8 cellular contexts compared by ENCODE assay signal in the genomic region with DNA sequence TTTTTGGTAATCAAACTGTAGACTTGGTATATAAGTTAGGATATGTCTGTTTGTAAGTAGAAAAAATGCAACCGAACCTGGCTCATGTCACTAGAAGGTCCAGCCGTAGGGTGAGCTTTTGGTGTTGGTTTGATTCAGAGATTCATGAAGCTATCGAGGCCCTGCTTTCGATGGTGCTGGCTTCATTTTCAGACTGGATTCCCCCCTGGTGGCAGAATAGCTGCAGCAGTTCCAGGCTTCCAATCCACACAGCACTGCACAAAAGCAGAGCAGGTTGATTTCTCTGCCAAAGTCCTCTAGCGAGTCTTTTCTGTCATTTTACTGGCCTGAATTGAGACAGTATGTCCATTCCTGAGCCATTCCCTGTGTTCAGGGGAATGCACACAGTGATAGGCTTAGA. TPM values are rescaled to one million over a fixed set of nuclear protein-coding genes. Genes with fewer than 3 reads are reported as not detected.
DNase-seq lines count a peak whose midpoint lies in the region; ATAC-seq and TF ChIP-seq lines count a peak whose summit lies in the region.

No MANE protein-coding gene starts in this region.

- H3K4me1 Mint-ChIP-seq in activated T-cell treated with anti-CD3 and anti-CD28 coated beads, Interleukin-2, amount 50 U/mL, for 72 hours (ENCODE audit: low read depth): peaks cover 31% of the 10 kb centered on the region

- no peaks in the 10 kb centered on the region for H3K79me2 ChIP-seq in hepatocyte

- no peak overlapping the region for H3K27ac ChIP-seq in hepatocyte

- ATAC-seq in GM21360 (IDR thresholded peaks at IDR 0.05; ENCODE audit: unreplicated experiment): peak; percentile 38
- peak; percentile 40 to 64 for ATAC-seq in activated T-cell treated with anti-CD3 and anti-CD28 coated beads, Interleukin-2, amount 50 U/mL, for 72 hours (replicated peaks in 1 of 2)
- no peak for ATAC-seq in omental fat pad (ENCODE audit: low FRiP score)
- ATAC-seq in HG03159 (IDR thresholded peaks at IDR 0.05; ENCODE audit: unreplicated experiment): no peak
- no peak for ATAC-seq in HG03565 (IDR thresholded peaks at IDR 0.05; ENCODE audit: unreplicated experiment)
- ATAC-seq in GM21367 (IDR thresholded peaks at IDR 0.05; ENCODE audit: unreplicated experiment): no peak

- H3K9me3 Mint-ChIP-seq in activated T-cell treated with anti-CD3 and anti-CD28 coated beads, Interleukin-2, amount 50 U/mL, for 72 hours: no peaks in the 10 kb centered on the region

- DNase-seq in AG08396 (ENCODE audit: low spot score): peak; percentile 14
- peak; percentile 12 to 18 for DNase-seq in activated T-cell treated with anti-CD3 and anti-CD28 coated beads, Interleukin-2, amount 50 U/mL, for 72 hours
- peak; percentile 26 for DNase-seq in hepatocyte (ENCODE audit: low spot score)
- DNase-seq in omental fat pad (ENCODE audit: low spot score): no peak

- peak overlapping the region; percentile 54 for H3K27ac Mint-ChIP-seq in activated T-cell treated with anti-CD3 and anti-CD28 coated beads, Interleukin-2, amount 50 U/mL, for 72 hours

- H3K27me3 ChIP-seq in hepatocyte: no peaks in the 10 kb centered on the region

- no peaks in the 10 kb centered on the region for H4K20me1 ChIP-seq in hepatocyte (ENCODE audit: insufficient read depth, poor library complexity, severe bottlenecking)

- peak overlapping the region in 1 of 2 donors; percentile 41 for H3K4me3 Mint-ChIP-seq in activated T-cell treated with anti-CD3 and anti-CD28 coated beads, Interleukin-2, amount 50 U/mL, for 72 hours

- no peak overlapping the region for H2AFZ ChIP-seq in hepatocyte

- no peak overlapping the region for H3K4me3 ChIP-seq in hepatocyte

- no peaks in the 10 kb centered on the region for H3K36me3 Mint-ChIP-seq in activated T-cell treated with anti-CD3 and anti-CD28 coated beads, Interleukin-2, amount 50 U/mL, for 72 hours (ENCODE audit: insufficient read depth in 2 of 2)

- TF ChIP-seq CTCF in hepatocyte (IDR thresholded peaks at IDR 0.05; ENCODE audit: poor library complexity): peak; percentile 39
- TF ChIP-seq CTCF in omental fat pad (IDR thresholded peaks at IDR 0.05): no peak

- H3K9me3 ChIP-seq in hepatocyte (ENCODE audit: low read depth): no peaks in the 10 kb centered on the region

- H3K36me3 ChIP-seq in hepatocyte (replicated peaks; ENCODE audit: insufficient read depth, low read depth): no peaks in the 10 kb centered on the region

- no peaks in the 10 kb centered on the region for H3K9me2 ChIP-seq in hepatocyte (replicated peaks; ENCODE audit: insufficient read depth)

- H3K27me3 Mint-ChIP-seq in activated T-cell treated with anti-CD3 and anti-CD28 coated beads, Interleukin-2, amount 50 U/mL, for 72 hours (ENCODE audit: low read depth): peaks cover 4% of the 10 kb centered on the region

- peaks cover 7% of the 10 kb centered on the region for H3K4me1 ChIP-seq in hepatocyte (ENCODE audit: insufficient read depth)

- H3K4me2 ChIP-seq in hepatocyte: no peak overlapping the region

- 83% methylated on average over 5 of the region's 5 CpGs for WGBS in hepatocyte (ENCODE audit: low lambda C conversion rate, missing lambda C conversion rate)

RNA-seq across cellular contexts. Expression of gene PDK3, which starts 33.1 kb away (rescaled TPM):
- 10 to 100 TPM; 26.0 to 31.7 TPM for total RNA-seq in activated T-cell treated with anti-CD3 and anti-CD28 coated beads, Interleukin-2, amount 50 U/mL, for 72 hours
- total RNA-seq in hepatocyte (22.5 and 30.9 TPM in 2 replicates), omental fat pad (10 to 100 TPM; 12.4 to 44.6 (median 16.6) TPM)
- polyA plus RNA-seq in hepatocyte: 19.8 and 23.4 TPM in 2 replicates

Comparison
In these comparisons a context has a peak if more than half of its experiments do, and no peak if none do; other contexts are left out.
1. ATAC-seq: peak in GM21360 (single experiment) and activated T-cell treated with anti-CD3 and anti-CD28 coated beads, Interleukin-2, amount 50 U/mL, for 72 hours (2 of 2); none in omental fat pad (single experiment), HG03159 (single experiment), HG03565 (single experiment) and GM21367 (single experiment).